14 cellular contexts compared by ENCODE assay signal in genomic region chr20:63958964-63959698, GRCh38. TPM values are rescaled to one million over a fixed set of nuclear protein-coding genes. Genes with fewer than 3 reads are reported as not detected.
A peak's percentile ranks its signal among the peaks of the same experiment; 100 is the strongest.
DNase-seq lines count a peak whose midpoint lies in the region; ATAC-seq, FAIRE-seq and TF ChIP-seq lines count a peak whose summit lies in the region.
"Had no signal": no experiment of that assay in that cellular context is flagged by ENCODE, and none has a peak within 500 bp of the region (broad histone marks: within the 10 kb centered on the region; RNA-seq: fewer than 3 reads in every experiment).

No MANE protein-coding gene starts in this region.

- no TSS peak for BruUV-seq in A673 (replicated peaks; lab: Mats Ljungman, UMichigan)

- TF ChIP-seq POLR2A in H1 (IDR thresholded peaks at IDR 0.05; ENCODE audit: control extremely low read depth in 1 of 2, low read depth in 2 of 2, low read length in 2 of 2), result no peak

- peak overlapping the region; percentile 52 for H4K91ac ChIP-seq in H1 (replicated peaks; ENCODE audit: insufficient read length, low read length)

- no peak overlapping the region for H3K56ac ChIP-seq in H1 (replicated peaks; ENCODE audit: insufficient read length, low read depth, low read length)

- H2BK15ac ChIP-seq in H1 (ENCODE audit: low read length), result no peak overlapping the region

- POLR2A ChIA-PET in A673 (lab: Charles Lee; ENCODE audit: low non-redundant PET), result no interaction called here
- POLR2A ChIA-PET in H1 (lab: Charles Lee; ENCODE audit: partially characterized antibody), result interaction anchor here (0.6 to 2.0 kb wide), 3 partner anchors 9 to 19 kb away, joined by 3 to 11 read pairs (median 5); no protein-coding TSS in a partner anchor

- no peak overlapping the region for H3K23ac ChIP-seq in H1 (ENCODE audit: insufficient read length)

- peak overlapping the region; percentile 58; the same call in 1 of the 2 replicates for H2BK5ac ChIP-seq in H1 (ENCODE audit: low read depth, low read length)

- H2BK12ac ChIP-seq in H1 (ENCODE audit: low read depth, low read length), result peak overlapping the region; percentile 80; the same call in 1 of the 2 replicates

- H3K4me1 ChIP-seq in A673 (ENCODE audit: insufficient read depth, low read length, poor library complexity, severe bottlenecking), result peaks cover 12% of the 10 kb centered on the region
- H3K4me1 ChIP-seq in NT2/D1 (ENCODE audit: insufficient read depth, insufficient read length), result peaks cover 24% of the 10 kb centered on the region
- H3K4me1 ChIP-seq in H1 (replicated peaks in 1 of 4; ENCODE audit: control insufficient read depth in 3 of 4, insufficient read depth in 4 of 4, low read length in 3 of 4), result peaks cover 0 to 19% (median 12%) of the 10 kb centered on the region in 4 experiments; a peak in 6 of 7 replicates

- H2BK20ac ChIP-seq in H1 (ENCODE audit: low read length), result no peak overlapping the region

- H3K27me3 ChIP-seq in A673 (replicated peaks; ENCODE audit: insufficient read depth, low read depth, low read length, poor library complexity), result no peaks in the 10 kb centered on the region
- no peaks in the 10 kb centered on the region for H3K27me3 ChIP-seq in NT2/D1 (ENCODE audit: insufficient read depth, insufficient read length)
- no peaks in the 10 kb centered on the region for H3K27me3 ChIP-seq in H1 (replicated peaks in 1 of 4; ENCODE audit: control insufficient read depth in 3 of 4, extremely low read depth in 1 of 4, insufficient read depth in 3 of 4, low read length in 3 of 4)
- H3K27me3 ChIP-seq: BE2C had no signal

- H4K5ac ChIP-seq in H1 (ENCODE audit: insufficient read length, low read depth, low read length), result peak overlapping the region; percentile 34

- H2BK120ac ChIP-seq in H1 (replicated peaks; ENCODE audit: low read depth, low read length), result no peak overlapping the region

- peaks cover 6 to 9% of the 10 kb centered on the region in 2 experiments for H4K20me1 ChIP-seq in H1 (replicated peaks in 1 of 2; ENCODE audit: control insufficient read depth in 1 of 2, insufficient read depth in 2 of 2, low read length in 2 of 2)

- no peak overlapping the region for H3K4me3 ChIP-seq in A673 (ENCODE audit: low read depth, low read length, poor library complexity, severe bottlenecking)
- peak overlapping the region; percentile 21 for H3K4me3 ChIP-seq in NT2/D1 (ENCODE audit: insufficient read length, low read depth)
- no peak overlapping the region for H3K4me3 ChIP-seq in H1 (ENCODE audit: extremely low read depth in 1 of 4, insufficient read depth in 2 of 4, low read depth in 3 of 4, low read length in 4 of 4)

- H3K79me1 ChIP-seq in H1 (ENCODE audit: low read depth, low read length), result peaks cover 7% of the 10 kb centered on the region

- peaks cover 25% of the 10 kb centered on the region for H3K36me3 ChIP-seq in A673 (ENCODE audit: insufficient read depth, low read length, poor library complexity, severe bottlenecking)
- H3K36me3 ChIP-seq in NT2/D1 (ENCODE audit: insufficient read depth, insufficient read length, low read length), result peaks cover 56% of the 10 kb centered on the region
- peaks cover 14 to 37% (median 29%) of the 10 kb centered on the region in 4 experiments; a peak in 6 of 8 replicates for H3K36me3 ChIP-seq in H1 (ENCODE audit: control insufficient read depth in 2 of 4, insufficient read depth in 4 of 4, low read length in 3 of 4)

- CTCF ChIA-PET in A673 (lab: Charles Lee), result no interaction called here
- CTCF ChIA-PET in H1 (lab: Charles Lee; ENCODE audit: partially characterized antibody), result interaction anchor here (0.8 to 3.7 kb wide), 4 partner anchors 14 to 50 kb away, joined by 4 to 13 read pairs (median 5); partner anchors contain the start of gene PRPF6

- H4K8ac ChIP-seq in H1 (ENCODE audit: extremely low read depth, insufficient read depth, low read length), result no peak overlapping the region

- no peak for TF ChIP-seq RAD21 in H1 (IDR thresholded peaks at IDR 0.05 in 1 of 2, conservative IDR thresholded peaks at IDR 0.05 in 1 of 2; ENCODE audit: low read depth in 2 of 2, low read length in 2 of 2)

- H3K4ac ChIP-seq in H1 (replicated peaks; ENCODE audit: insufficient read length, low read depth, low read length), result peak overlapping the region; percentile 38

- ATAC-seq in HG02884 (IDR thresholded peaks at IDR 0.05; ENCODE audit: unreplicated experiment), result no peak

- TF ChIP-seq EP300 in H1 (IDR thresholded peaks at IDR 0.05; ENCODE audit: borderline replicate concordance in 1 of 2, low read depth in 2 of 2, low read length in 2 of 2), result no peak

- no peak overlapping the region for H3K9ac ChIP-seq in NT2/D1 (ENCODE audit: insufficient read length, low read depth)
- H3K9ac ChIP-seq in H1 (replicated peaks in 1 of 4; ENCODE audit: extremely low read depth in 1 of 4, low read depth in 3 of 4, low read length in 3 of 4), result no peak overlapping the region

- no peak for FAIRE-seq in H1 (lab: Jason Lieb, UNC)

- DNase-seq in A673 (ENCODE audit: low spot score), result no peak
- DNase-seq in ELF-1 (ENCODE audit: low read depth, low spot score), result peak; percentile 46
- no peak for DNase-seq in NT2/D1 (ENCODE audit: low read depth, low spot score)
- DNase-seq in H1 (ENCODE audit: low read depth in 1 of 2, low spot score in 2 of 2), result no peak
- DNase-seq in NCI-H510A treated with DMSO at 0.1 percent for 48 hours (lab: John Stamatoyannopoulos, UW), result no peak
- no peak for DNase-seq in activated CD4-positive, CD25-positive, alpha-beta regulatory T cell treated with anti-CD3 and anti-CD28 coated beads, Interleukin-2, amount 50 U/mL, for 72 hours
- no peak for DNase-seq in G401 (ENCODE audit: low spot score)
- DNase-seq: BE2C; CD8-positive, alpha-beta memory T cell; Kasumi-1; NCI-H1436; NCI-H2081; NCI-H524 treated with DMSO at 0.1 percent for 48 hours had no signal

- H3K14ac ChIP-seq in H1 (ENCODE audit: insufficient read length), result no peak overlapping the region

- H3K4me2 ChIP-seq in H1 (ENCODE audit: insufficient read depth in 1 of 2, low read depth in 2 of 2, low read length in 2 of 2), result peak overlapping the region; percentile 33 to 61; a peak in 3 of 4 replicates

- peak overlapping the region; percentile 10 for H3K27ac ChIP-seq in A673 (ENCODE audit: low read depth, low read length, poor library complexity, severe bottlenecking)
- no peak overlapping the region for H3K27ac ChIP-seq in H1 (ENCODE audit: low read depth, low read length)

- 88% methylated on average over 9 of the region's 10 CpGs; no CpG with 5 or more reads in 1 of the 2 experiments for WGBS in H1 (ENCODE audit: extremely low coverage in 1 of 2, insufficient coverage in 1 of 2, insufficient read length in 1 of 2, insufficient replicate concordance in 2 of 2, low coverage in 1 of 2, low lambda C conversion rate in 2 of 2, missing lambda C conversion rate in 1 of 2), 2 experiments

- intact Hi-C loops in A673 (cut with micrococcal nuclease; ENCODE audit: unreplicated experiment), result no loop called here

- H3K9me3 ChIP-seq in A673 (ENCODE audit: low read depth, low read length, poor library complexity, severe bottlenecking) (no peaks in the 10 kb centered on the region), NT2/D1 (ENCODE audit: insufficient read depth, low read length) (peaks cover 6% of the 10 kb centered on the region; the same call in 1 of the 2 replicates), H1 (ENCODE audit: insufficient read depth in 2 of 2, low read depth in 1 of 2, low read length in 1 of 2) (peaks cover 9 to 18% of the 10 kb centered on the region in 2 experiments; a peak in 3 of 4 replicates)
- H3K9me3 ChIP-seq: BE2C had no signal

- TF ChIP-seq CTCF in A673 (conservative IDR thresholded peaks at IDR 0.05; ENCODE audit: low read depth, low read length), result no peak
- no peak for TF ChIP-seq CTCF in H1 (IDR thresholded peaks at IDR 0.05; ENCODE audit: control extremely low read depth in 1 of 3, insufficient read depth in 1 of 3, low read depth in 1 of 3, low read length in 3 of 3)

- peaks cover 8 to 17% of the 10 kb centered on the region in 2 experiments; a peak in 3 of 4 replicates for H3K79me2 ChIP-seq in H1 (ENCODE audit: control insufficient read depth in 1 of 2, insufficient read depth in 2 of 2, low read length in 2 of 2)

- in situ Hi-C loops in G401 (cut with HindIII; ENCODE audit: low sequenced_read_pairs), result no loop called here

- no peak overlapping the region; the same call in 1 of the 2 replicates for H3K18ac ChIP-seq in H1 (ENCODE audit: extremely low read depth, low read length)

- peaks cover 8% of the 10 kb centered on the region; the same call in 1 of the 2 replicates for H3K23me2 ChIP-seq in H1 (ENCODE audit: low read depth, low read length)

- no peak overlapping the region for H2AFZ ChIP-seq in H1 (ENCODE audit: low read length)

- 0 out of 2 replicates have a peak overlapping the region, but pooled peaks have one; percentile 65 for H2AK5ac ChIP-seq in H1 (ENCODE audit: low read depth, low read length)

RNA-seq across cellular contexts. Expression of gene UCKL1, which starts 2.9 kb away (rescaled TPM):
- 48.1 and 53.3 TPM in 2 replicates for total RNA-seq in A673 (2021)
- total RNA-seq in H1 (2021; fragmentation: NEBNext Ultra II Directional; extraction: Animal tissue kit (Norgen Biotek cat#: 25700)), result 36.5 and 37.4 TPM in 2 replicates
- 91.2 and 106 TPM in 2 replicates for polyA plus RNA-seq in H1 (2011; rRNA removed)
- 73.4 TPM for polyA plus RNA-seq in H1 (2011; cell fraction: cytosol; rRNA removed)
- 243 TPM for polyA plus RNA-seq in H1 (2011; cell fraction: nucleus; rRNA removed)
- polyA plus RNA-seq in H1 (2012, experiment 1 of 2), result 35.1 to 52.8 TPM (median 52.1 TPM) in 4 replicates
- polyA plus RNA-seq in H1 (2012, experiment 2 of 2), result 34.5 TPM
- polyA plus RNA-seq in H1 (2013, experiment 1 of 2), result 26.4 TPM
- polyA plus RNA-seq in H1 (2013, experiment 2 of 2), result 24.2 TPM
- polyA minus RNA-seq in H1 (2011; rRNA and poly(A)+ RNA removed), result 26.5 and 36.3 TPM in 2 replicates
- 28.2 TPM for polyA minus RNA-seq in H1 (2011; cell fraction: cytosol; rRNA and poly(A)+ RNA removed)
- polyA minus RNA-seq in H1 (2011; cell fraction: nucleus; rRNA and poly(A)+ RNA removed), result 52.8 TPM
- 19.9 and 20.1 TPM in 2 replicates for total RNA-seq in G401 (2014; rRNA removed; shearing (Covaris generic))

RNA-seq across cellular contexts. Expression of gene ZNF512B, which starts 10.6 kb away (rescaled TPM):
- 28.9 and 30.8 TPM in 2 replicates for total RNA-seq in A673 (2021)
- total RNA-seq in H1 (2021; fragmentation: NEBNext Ultra II Directional; extraction: Animal tissue kit (Norgen Biotek cat#: 25700)), result 26.6 and 27.0 TPM in 2 replicates
- 7.3 and 10.6 TPM in 2 replicates for polyA plus RNA-seq in H1 (2011; rRNA removed)
- 9.7 TPM for polyA plus RNA-seq in H1 (2011; cell fraction: cytosol; rRNA removed)
- 51.0 TPM for polyA plus RNA-seq in H1 (2011; cell fraction: nucleus; rRNA removed)
- polyA plus RNA-seq in H1 (2012, experiment 1 of 2), result 16.0 to 22.5 TPM (median 19.3 TPM) in 4 replicates
- 12.0 TPM for polyA plus RNA-seq in H1 (2012, experiment 2 of 2)
- 9.5 TPM for polyA plus RNA-seq in H1 (2013, experiment 1 of 2)
- polyA plus RNA-seq in H1 (2013, experiment 2 of 2), result 9.1 TPM
- 4.1 and 5.5 TPM in 2 replicates for polyA minus RNA-seq in H1 (2011; rRNA and poly(A)+ RNA removed)
- polyA minus RNA-seq in H1 (2011; cell fraction: cytosol; rRNA and poly(A)+ RNA removed), result 8.4 TPM
- polyA minus RNA-seq in H1 (2011; cell fraction: nucleus; rRNA and poly(A)+ RNA removed), result 9.1 TPM
- total RNA-seq in G401 (2014; rRNA removed; shearing (Covaris generic)), result 5.5 and 5.9 TPM in 2 replicates

RNA-seq across cellular contexts. Expression of gene SAMD10, which starts 20.3 kb away (rescaled TPM):
- 6.3 and 7.2 TPM in 2 replicates for total RNA-seq in A673 (2021)
- total RNA-seq in H1 (2021; fragmentation: NEBNext Ultra II Directional; extraction: Animal tissue kit (Norgen Biotek cat#: 25700)), result 3.0 and 3.8 TPM in 2 replicates
- polyA plus RNA-seq in H1 (2011; rRNA removed), result 5.2 and 6.4 TPM in 2 replicates
- 5.1 TPM for polyA plus RNA-seq in H1 (2011; cell fraction: cytosol; rRNA removed)
- polyA plus RNA-seq in H1 (2011; cell fraction: nucleus; rRNA removed), result 32.2 TPM
- 4.0 to 6.6 TPM (median 6.2 TPM) in 4 replicates for polyA plus RNA-seq in H1 (2012, experiment 1 of 2)
- 4.8 TPM for polyA plus RNA-seq in H1 (2012, experiment 2 of 2)
- 4.6 TPM for polyA plus RNA-seq in H1 (2013, experiment 1 of 2)
- polyA plus RNA-seq in H1 (2013, experiment 2 of 2), result 3.6 TPM
- polyA minus RNA-seq in H1 (2011; rRNA and poly(A)+ RNA removed), result 0.73 and 1.1 TPM in 2 replicates
- 1.6 TPM for polyA minus RNA-seq in H1 (2011; cell fraction: cytosol; rRNA and poly(A)+ RNA removed)
- polyA minus RNA-seq in H1 (2011; cell fraction: nucleus; rRNA and poly(A)+ RNA removed), result 1.4 TPM
- total RNA-seq in G401 (2014; rRNA removed; shearing (Covaris generic)), result 1.4 TPM in 1 of 2 replicates, not detected in the other

RNA-seq across cellular contexts. Expression of gene PRPF6, which starts 21.8 kb away (rescaled TPM):
- total RNA-seq in A673 (2021), result 86.3 and 93.2 TPM in 2 replicates
- 76.9 and 80.7 TPM in 2 replicates for total RNA-seq in H1 (2021; fragmentation: NEBNext Ultra II Directional; extraction: Animal tissue kit (Norgen Biotek cat#: 25700))
- polyA plus RNA-seq in H1 (2011; rRNA removed), result 27.9 and 42.8 TPM in 2 replicates
- polyA plus RNA-seq in H1 (2011; cell fraction: cytosol; rRNA removed), result 58.0 TPM
- 66.9 TPM for polyA plus RNA-seq in H1 (2011; cell fraction: nucleus; rRNA removed)
- polyA plus RNA-seq in H1 (2012, experiment 1 of 2), result 70.7 to 88.3 TPM (median 83.6 TPM) in 4 replicates
- 54.3 TPM for polyA plus RNA-seq in H1 (2012, experiment 2 of 2)
- polyA plus RNA-seq in H1 (2013, experiment 1 of 2), result 41.9 TPM
- polyA plus RNA-seq in H1 (2013, experiment 2 of 2), result 38.8 TPM
- 44.2 and 52.8 TPM in 2 replicates for polyA minus RNA-seq in H1 (2011; rRNA and poly(A)+ RNA removed)
- polyA minus RNA-seq in H1 (2011; cell fraction: cytosol; rRNA and poly(A)+ RNA removed), result 36.3 TPM
- 23.1 TPM for polyA minus RNA-seq in H1 (2011; cell fraction: nucleus; rRNA and poly(A)+ RNA removed)
- 91.4 and 111 TPM in 2 replicates for total RNA-seq in G401 (2014; rRNA removed; shearing (Covaris generic))
